In genomic region chr11:46345131-46345597, GRCh38 we compare ENCODE assay signal across 8 cellular contexts. TPM values are rescaled to one million over a fixed set of nuclear protein-coding genes. Genes with fewer than 3 reads are reported as not detected.
DNase-seq lines count a peak whose midpoint lies in the region; ATAC-seq and TF ChIP-seq lines count a peak whose summit lies in the region.

No MANE protein-coding gene starts in this region.

- no peaks in the 10 kb centered on the region for H3K36me3 ChIP-seq in colonic mucosa

- peaks cover 8% of the 10 kb centered on the region for H3K4me1 ChIP-seq in colonic mucosa

- H3K27me3 Mint-ChIP-seq in naive B cell, result peaks cover 1 to 3% (median 2%) of the 10 kb centered on the region in 3 donors

- peak overlapping the region; percentile 16 to 32 for H3K9ac ChIP-seq in colonic mucosa (ENCODE audit: low read depth in 2 of 2, low read length in 2 of 2)

- no peak for TF ChIP-seq CTCF in GM12865 (IDR thresholded peaks at IDR 0.05; ENCODE audit: insufficient read depth, low read depth, low read length, missing control alignments)
- TF ChIP-seq CTCF in colonic mucosa (IDR thresholded peaks at IDR 0.05), result no peak

- intact Hi-C loops in colonic mucosa (cut with DNase I), result no loop called here

- no peaks in the 10 kb centered on the region for H3K9me3 ChIP-seq in colonic mucosa

- H3K27ac ChIP-seq in colonic mucosa, result peak overlapping the region; percentile 4

- peak overlapping the region in 3 of 6 donors; percentile 57 to 88 (median 82) for H3K27ac Mint-ChIP-seq in naive B cell

- peak overlapping the region; percentile 80 to 91 (median 86) for H3K4me3 Mint-ChIP-seq in naive B cell

- DNase-seq in GM12865 (ENCODE audit: low read depth) (peak; percentile 76), NCI-H526 (lab: John Stamatoyannopoulos, UW) (peak; percentile 76 to 86), colonic mucosa (no peak), naive B cell (no peak), COLO829 (ENCODE audit: low spot score) (no peak)

- H3K4me1 Mint-ChIP-seq in naive B cell, result peaks cover 39 to 47% (median 45%) of the 10 kb centered on the region in 3 donors

- H3K9me3 Mint-ChIP-seq in naive B cell, result no peaks in the 10 kb centered on the region

- ATAC-seq in naive B cell (ENCODE audit: low read depth in 2 of 2) (no peak), HG03139 (IDR thresholded peaks at IDR 0.05; ENCODE audit: unreplicated experiment) (no peak), HG03095 (IDR thresholded peaks at IDR 0.05; ENCODE audit: unreplicated experiment) (no peak), HG02840 (IDR thresholded peaks at IDR 0.05; ENCODE audit: low FRiP score, unreplicated experiment) (no peak)

- H3K27me3 ChIP-seq in colonic mucosa, result no peaks in the 10 kb centered on the region

- H3K4me3 ChIP-seq in GM12865 (ENCODE audit: low read depth, low read length) (peak overlapping the region; percentile 75), colonic mucosa (peak overlapping the region; percentile 26)

- no peaks in the 10 kb centered on the region for H3K36me3 Mint-ChIP-seq in naive B cell

RNA-seq across cellular contexts. Expression of gene DGKZ, which starts 2.1 kb away (rescaled TPM):
- total RNA-seq in colonic mucosa, result 10 to 100 TPM; 42.7 to 83.8 TPM
- 10 to 100 TPM in 1 of 6 donors, 1 to 10 TPM in 5; 2.5 to 13.7 (median 7.9) TPM for polyA plus RNA-seq in naive B cell (ENCODE audit: low read depth in 6 of 6)

RNA-seq across cellular contexts. Expression of gene MDK, which starts 36.3 kb away (rescaled TPM):
- total RNA-seq in colonic mucosa, result 10 to 100 TPM; 80.4 to 98.9 TPM
- polyA plus RNA-seq in naive B cell (ENCODE audit: low read depth in 6 of 6), result 1 to 10 TPM in 3 of 6 donors, under 1 TPM in 2, not detected in 1; 0.52 to 1.8 (median 1.5) TPM

RNA-seq across cellular contexts. Expression of gene CHRM4, which starts 46.4 kb away (rescaled TPM):
- under 1 TPM; 0.42 to 0.49 TPM for total RNA-seq in colonic mucosa
- polyA plus RNA-seq in naive B cell (ENCODE audit: low read depth in 6 of 6), result under 1 TPM in 5 of 6 donors, not detected in 1; 0.27 to 0.94 (median 0.34) TPM

Comparison
In these comparisons a context has a peak if more than half of its experiments do, and no peak if none do; other contexts are left out.
1. DNase-seq: peak in GM12865 (single experiment) and NCI-H526 (2 of 2); none in colonic mucosa (single experiment), naive B cell (single experiment) and COLO829 (single experiment).